14 cellular contexts compared by ENCODE assay signal in the genomic region with DNA sequence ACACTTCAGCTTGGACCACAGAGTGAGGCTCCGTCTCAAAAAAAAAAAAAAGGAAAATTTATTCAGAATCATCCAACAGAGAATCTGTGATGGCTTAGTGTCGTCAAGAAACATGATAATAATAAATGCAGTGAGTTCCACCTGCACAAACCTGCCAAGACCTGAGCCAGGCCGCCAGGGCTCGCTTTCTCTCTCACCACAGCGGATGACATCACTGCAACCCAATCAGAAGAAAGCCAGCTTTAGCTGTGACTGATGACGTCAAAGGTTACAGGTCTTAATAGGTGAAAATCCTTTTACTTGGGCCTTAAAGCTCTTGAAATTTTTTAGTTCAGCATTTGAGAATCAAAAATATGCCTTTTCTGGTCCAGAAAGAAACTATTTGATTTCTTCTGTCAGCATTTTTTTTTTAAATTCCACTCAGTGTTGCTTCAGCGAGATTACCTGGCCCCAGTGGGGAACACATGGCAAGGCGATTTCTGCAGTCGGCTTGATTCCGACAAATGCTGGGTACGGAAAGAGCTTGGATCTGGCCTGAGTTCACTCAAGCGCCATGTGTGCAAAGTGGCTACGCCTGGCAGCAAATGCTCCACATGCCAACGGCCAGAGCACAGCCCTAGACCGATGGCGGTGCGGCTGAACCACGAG.
DNase-seq lines count a peak whose midpoint lies in the region; ATAC-seq, FAIRE-seq and TF ChIP-seq lines count a peak whose summit lies in the region.
"Had no signal": no experiment of that assay in that cellular context is flagged by ENCODE, and none has a peak within 500 bp of the region (broad histone marks: within the 10 kb centered on the region; RNA-seq: fewer than 3 reads in every experiment).

No MANE protein-coding gene starts in this region.

- H3K4me3 ChIP-seq in K562 = no peak overlapping the region
- H3K4me3 ChIP-seq in brain microvascular endothelial cell (ENCODE audit: low read depth, low read length) = no peak overlapping the region
- no peak overlapping the region for H3K4me3 ChIP-seq in breast epithelium

- TF ChIP-seq EP300 in K562 (IDR thresholded peaks at IDR 0.05; ENCODE audit: low read length) = no peak

- H3K9me3 ChIP-seq in K562 (replicated peaks; ENCODE audit: control insufficient read depth, insufficient read depth, low read depth, low read length) (no peaks in the 10 kb centered on the region), breast epithelium (no peaks in the 10 kb centered on the region)

- in situ Hi-C loops in K562 (cut with MboI) (no loop called here), brain microvascular endothelial cell (cut with HindIII; ENCODE audit: low pct_ligation_motif_present, low sequenced_read_pairs) (no loop called here)

- 22% methylated on average over 18 of the region's 18 CpGs for WGBS in K562 (ENCODE audit: insufficient coverage, low coverage, missing lambda C conversion rate)

- CTCF ChIA-PET in K562 (lab: Yijun Ruan, JAX; ENCODE audit: low intra/inter-chr PET ratio) = no interaction called here

- no peaks in the 10 kb centered on the region for H4K20me1 ChIP-seq in K562 (replicated peaks; ENCODE audit: control insufficient read depth, insufficient read depth, low read length)

- no peak for DNase-seq in left ventricle myocardium superior
- DNase-seq in cardiac septum (ENCODE audit: low spot score) = no peak
- DNase-seq in K562 (ENCODE audit: extremely low read depth in 1 of 4, low spot score in 3 of 4) = peak; percentile 42 to 57 (median 53)
- DNase-seq in foreskin keratinocyte = peak in 1 of 2 donors; percentile 11
- DNase-seq in brain microvascular endothelial cell = no peak
- no peak for DNase-seq in breast epithelium (ENCODE audit: low spot score in 2 of 2)
- DNase-seq: GDM1, GOT3, NCI-H1417, NCI-H187, NCI-H524 had no signal

- H3K4me1 ChIP-seq in K562 (replicated peaks in 1 of 2; ENCODE audit: control insufficient read depth in 2 of 2, insufficient read depth in 2 of 2, low read length in 2 of 2) (no peaks in the 10 kb centered on the region), foreskin keratinocyte (peaks cover 13% of the 10 kb centered on the region), breast epithelium (no peaks in the 10 kb centered on the region)

- H3K27ac ChIP-seq in K562 (ENCODE audit: extremely low read depth, low read depth, low read length) (no peak overlapping the region), foreskin keratinocyte (peak overlapping the region; percentile 26), temporal lobe (ENCODE audit: low read depth, low read length) (peak overlapping the region; percentile 93), brain microvascular endothelial cell (no peak overlapping the region), breast epithelium (no peak overlapping the region)
- H3K27ac ChIP-seq: 22Rv1 had no signal

- no peak for TF ChIP-seq POLR2A in K562 (conservative IDR thresholded peaks at IDR 0.05)
- no peak for TF ChIP-seq POLR2A in breast epithelium (IDR thresholded peaks at IDR 0.05)

- H3K4me2 ChIP-seq in K562 (ENCODE audit: insufficient read depth, low read length) = no peak overlapping the region

- ATAC-seq in left ventricle myocardium superior = peak; percentile 27
- ATAC-seq in K562 = peak; percentile 86
- ATAC-seq in foreskin keratinocyte = no peak
- ATAC-seq in GM21529 (IDR thresholded peaks at IDR 0.05; ENCODE audit: unreplicated experiment) = no peak

- H3K27me3 ChIP-seq in K562 (ENCODE audit: control insufficient read depth in 2 of 2, insufficient read depth in 2 of 2, low read length in 2 of 2) (peaks cover 28 to 47% of the 10 kb centered on the region in 2 experiments), foreskin keratinocyte (no peaks in the 10 kb centered on the region), brain microvascular endothelial cell (replicated peaks) (no peaks in the 10 kb centered on the region), breast epithelium (no peaks in the 10 kb centered on the region)

- H3K36me3 ChIP-seq in K562 (ENCODE audit: control insufficient read depth, insufficient read depth, low read length) (no peaks in the 10 kb centered on the region), brain microvascular endothelial cell (replicated peaks) (no peaks in the 10 kb centered on the region), breast epithelium (no peaks in the 10 kb centered on the region)

- no peaks in the 10 kb centered on the region for H3K9me1 ChIP-seq in K562 (ENCODE audit: control insufficient read depth, insufficient read depth, low read length)

- H2AFZ ChIP-seq in K562 (ENCODE audit: low read depth, low read length) = 0 out of 2 replicates have a peak overlapping the region, but pooled peaks have one; percentile 6

- TF ChIP-seq CTCF in K562 (IDR thresholded peaks at IDR 0.05 in 2 of 3, conservative IDR thresholded peaks at IDR 0.05 in 1 of 3; ENCODE audit: insufficient read depth in 2 of 3, low read depth in 1 of 3, low read length in 3 of 3) = no peak
- no peak for TF ChIP-seq CTCF in foreskin keratinocyte (conservative IDR thresholded peaks at IDR 0.05)
- no peak for TF ChIP-seq CTCF in brain microvascular endothelial cell (IDR thresholded peaks at IDR 0.05; ENCODE audit: low read depth, low read length, missing control alignments)
- no peak for TF ChIP-seq CTCF in breast epithelium (IDR thresholded peaks at IDR 0.05)

- H3K9ac ChIP-seq in K562 (ENCODE audit: insufficient read depth in 1 of 2, low read depth in 2 of 2, low read length in 2 of 2) = no peak overlapping the region

- TF ChIP-seq RAD21 in K562 (CRISPR knock-in tag; conservative IDR thresholded peaks at IDR 0.05 in 1 of 2, IDR thresholded peaks at IDR 0.05 in 1 of 2) = no peak

- intact Hi-C loops in left ventricle myocardium superior (cut with micrococcal nuclease) (no loop called here), cardiac septum (cut with DNase I) (no loop called here), K562 (cut with micrococcal nuclease) (no loop called here), breast epithelium (cut with DNase I; ENCODE audit: low total_unique reads) (no loop called here)

- FAIRE-seq in K562 (lab: Jason Lieb, UNC) = peak; percentile 44

- POLR2A ChIA-PET in K562 (lab: Yijun Ruan, JAX) = interaction anchor here (1.1 kb wide), 1 partner anchor 11 kb away, joined by 4 read pairs; no protein-coding TSS in a partner anchor

- H3K79me2 ChIP-seq in K562 (ENCODE audit: control insufficient read depth, insufficient read depth, low read length) = no peaks in the 10 kb centered on the region

- BruUV-seq in K562 (replicated peaks; lab: Mats Ljungman, UMichigan) = no TSS peak

TF ChIP-seq in K562, 482 proteins besides CTCF, POLR2A, EP300 and RAD21 (continues in another document):
- TF ChIP-seq, protein P1, sequence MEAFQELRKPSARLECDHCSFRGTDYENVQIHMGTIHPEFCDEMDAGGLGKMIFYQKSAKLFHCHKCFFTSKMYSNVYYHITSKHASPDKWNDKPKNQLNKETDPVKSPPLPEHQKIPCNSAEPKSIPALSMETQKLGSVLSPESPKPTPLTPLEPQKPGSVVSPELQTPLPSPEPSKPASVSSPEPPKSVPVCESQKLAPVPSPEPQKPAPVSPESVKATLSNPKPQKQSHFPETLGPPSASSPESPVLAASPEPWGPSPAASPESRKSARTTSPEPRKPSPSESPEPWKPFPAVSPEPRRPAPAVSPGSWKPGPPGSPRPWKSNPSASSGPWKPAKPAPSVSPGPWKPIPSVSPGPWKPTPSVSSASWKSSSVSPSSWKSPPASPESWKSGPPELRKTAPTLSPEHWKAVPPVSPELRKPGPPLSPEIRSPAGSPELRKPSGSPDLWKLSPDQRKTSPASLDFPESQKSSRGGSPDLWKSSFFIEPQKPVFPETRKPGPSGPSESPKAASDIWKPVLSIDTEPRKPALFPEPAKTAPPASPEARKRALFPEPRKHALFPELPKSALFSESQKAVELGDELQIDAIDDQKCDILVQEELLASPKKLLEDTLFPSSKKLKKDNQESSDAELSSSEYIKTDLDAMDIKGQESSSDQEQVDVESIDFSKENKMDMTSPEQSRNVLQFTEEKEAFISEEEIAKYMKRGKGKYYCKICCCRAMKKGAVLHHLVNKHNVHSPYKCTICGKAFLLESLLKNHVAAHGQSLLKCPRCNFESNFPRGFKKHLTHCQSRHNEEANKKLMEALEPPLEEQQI (IDR thresholded peaks at IDR 0.05) = no peak
- no peak for TF ChIP-seq RBM15 (IDR thresholded peaks at IDR 0.05; ENCODE audit: insufficient read depth, low read length)
- TF ChIP-seq NR2C1 (IDR thresholded peaks at IDR 0.05) = peak; percentile 31; the same call in 1 of the 2 replicates
- TF ChIP-seq NR2C1 (tag; IDR thresholded peaks at IDR 0.05) = peak; percentile 33; the same call in 1 of the 2 replicates
- peak; percentile 79 for TF ChIP-seq CREM (IDR thresholded peaks at IDR 0.05; ENCODE audit: low read depth)
- no peak for TF ChIP-seq CBX2 (IDR thresholded peaks at IDR 0.05; ENCODE audit: insufficient read depth, low read length, poor library complexity, severe bottlenecking)
- TF ChIP-seq ZNF316 (IDR thresholded peaks at IDR 0.05) = peak; percentile 39; the same call in 1 of the 2 replicates
- no peak for TF ChIP-seq ZNF174 (CRISPR knock-in tag; IDR thresholded peaks at IDR 0.05)
- TF ChIP-seq NFIC (IDR thresholded peaks at IDR 0.05) = peak; percentile 22; the same call in 1 of the 2 replicates
- TF ChIP-seq TEAD1 (CRISPR knock-in tag; IDR thresholded peaks at IDR 0.05) = no peak
- TF ChIP-seq MXI1 (IDR thresholded peaks at IDR 0.05; ENCODE audit: low read depth, low read length) = no peak
- TF ChIP-seq JUND (IDR thresholded peaks at IDR 0.05; ENCODE audit: borderline replicate concordance, low read depth, low read length) = peak; percentile 83
- TF ChIP-seq JUND (tag; IDR thresholded peaks at IDR 0.05; ENCODE audit: borderline replicate concordance, low read depth, low read length) = peak; percentile 81
- no peak for TF ChIP-seq RBM17 (IDR thresholded peaks at IDR 0.05; ENCODE audit: borderline replicate concordance, low read depth, low read length)

Comparison
In these comparisons a context has a peak if more than half of its experiments do, and no peak if none do; other contexts are left out.
1. ATAC-seq: peak in left ventricle myocardium superior (single experiment) and K562 (single experiment); none in foreskin keratinocyte (single experiment) and GM21529 (single experiment).
2. DNase-seq: peak in K562 (4 of 4); none in left ventricle myocardium superior (single experiment), cardiac septum (single experiment), brain microvascular endothelial cell (single experiment) and breast epithelium (0 of 2).
3. H3K27ac ChIP-seq: peak in foreskin keratinocyte (single experiment) and temporal lobe (single experiment); none in K562 (single experiment), brain microvascular endothelial cell (single experiment) and breast epithelium (0 of 2).